In the genomic region with DNA sequence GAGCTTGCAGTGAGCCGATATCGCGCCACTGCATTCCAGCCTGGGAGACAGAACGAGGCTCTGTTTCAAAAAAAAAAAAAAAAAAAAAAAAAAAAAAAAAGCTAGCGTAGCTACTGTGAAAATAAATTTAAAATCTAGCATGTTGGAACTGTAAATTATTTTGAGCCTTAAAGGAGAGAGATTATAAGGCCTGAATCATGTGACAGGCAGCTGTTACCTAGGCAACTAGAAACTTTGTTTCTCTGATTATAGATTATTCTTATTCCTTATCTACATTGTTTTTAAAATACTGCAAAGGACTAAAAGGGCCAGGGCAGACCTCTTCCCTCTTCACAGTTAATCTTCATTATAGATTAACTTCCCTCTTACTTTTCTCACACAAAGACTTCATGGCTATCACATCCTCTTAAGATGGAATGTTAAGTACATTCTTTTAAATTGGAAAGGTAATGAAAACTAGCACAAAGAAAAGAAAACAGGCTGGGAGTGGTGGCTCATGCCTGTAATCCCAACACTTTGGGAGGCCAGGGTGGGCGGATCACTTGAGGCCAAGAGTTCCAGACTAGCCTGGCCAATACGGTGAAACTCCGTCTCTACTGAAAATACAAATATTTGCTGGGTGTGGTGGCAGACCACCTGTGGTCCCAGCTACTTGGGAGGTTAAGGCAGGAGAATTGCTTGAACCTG, we compare ENCODE assay signal across 10 cellular contexts.
"Had no signal": no experiment of that assay in that cellular context is flagged by ENCODE, and none has a peak within 500 bp of the region (broad histone marks: within the 10 kb centered on the region; RNA-seq: fewer than 3 reads in every experiment).

No MANE protein-coding gene starts in this region.

- ATAC-seq: activated T-helper 17 cell treated with anti-CD3 and anti-CD28 coated beads, Interleukin-2, amount 50 U/mL, for 72 hours; left lobe of liver; sciatic nerve; SK-N-SH treated with all-trans-retinoic acid at 6 μM for 48 hours had no signal

- H3K27ac Mint-ChIP-seq: activated naive CD4-positive, alpha-beta T cell treated with anti-CD3 and anti-CD28 coated beads, Interleukin-2, amount 10 ng/mL, durations not matched to agents 7 days and 5 days; activated T-helper 17 cell treated with anti-CD3 and anti-CD28 coated beads, Interleukin-2, amount 50 U/mL, for 72 hours had no signal

- H3K4me1 Mint-ChIP-seq: activated naive CD4-positive, alpha-beta T cell treated with anti-CD3 and anti-CD28 coated beads, Interleukin-2, amount 10 ng/mL, durations not matched to agents 7 days and 5 days; activated T-helper 17 cell treated with anti-CD3 and anti-CD28 coated beads, Interleukin-2, amount 50 U/mL, for 72 hours had no signal

- H3K27ac ChIP-seq: brain microvascular endothelial cell had no signal

- H3K36me3 ChIP-seq: brain microvascular endothelial cell had no signal

- H3K9me3 Mint-ChIP-seq: activated naive CD4-positive, alpha-beta T cell treated with anti-CD3 and anti-CD28 coated beads, Interleukin-2, amount 10 ng/mL, durations not matched to agents 7 days and 5 days; activated T-helper 17 cell treated with anti-CD3 and anti-CD28 coated beads, Interleukin-2, amount 50 U/mL, for 72 hours had no signal

- DNase-seq: activated CD4-positive, alpha-beta T cell treated with anti-CD3 and anti-CD28 coated beads, Interleukin-2, amount 50 U/mL, for 1 hour; activated naive CD4-positive, alpha-beta T cell treated with anti-CD3 and anti-CD28 coated beads, Interleukin-2, amount 10 ng/mL, durations not matched to agents 7 days and 5 days; activated T-cell treated with anti-CD3 and anti-CD28 coated beads for 4 hours; brain microvascular endothelial cell; stimulated activated CD4-positive, alpha-beta T cell treated with anti-CD3 and anti-CD28 coated beads, Interleukin-2, amount 100 ng/mL, for 24 hours; stimulated activated naive CD4-positive, alpha-beta T cell had no signal

- H3K27me3 Mint-ChIP-seq: activated T-helper 17 cell treated with anti-CD3 and anti-CD28 coated beads, Interleukin-2, amount 50 U/mL, for 72 hours had no signal

- H3K36me3 Mint-ChIP-seq: activated naive CD4-positive, alpha-beta T cell treated with anti-CD3 and anti-CD28 coated beads, Interleukin-2, amount 10 ng/mL, durations not matched to agents 7 days and 5 days had no signal

- H3K27me3 ChIP-seq: brain microvascular endothelial cell had no signal

- H3K4me3 Mint-ChIP-seq: activated naive CD4-positive, alpha-beta T cell treated with anti-CD3 and anti-CD28 coated beads, Interleukin-2, amount 10 ng/mL, durations not matched to agents 7 days and 5 days; activated T-helper 17 cell treated with anti-CD3 and anti-CD28 coated beads, Interleukin-2, amount 50 U/mL, for 72 hours had no signal
